In genomic region chr7:93921607-93922446, GRCh38 we compare ENCODE assay signal across 1 cellular context.
TF ChIP-seq lines count a peak whose summit lies in the region.

Gene GNG11, plus strand, starts transcription at chr7:93921735. Its CDS starts 403 bp downstream, at chr7:93922138.

TF ChIP-seq in HEK293, 187 proteins besides CTCF, POLR2A, EP300 and RAD21 (continued from another document and continues in another):
- peak; percentile 78; the same call in 1 of the 2 replicates for TF ChIP-seq ZBTB6 (tag by site-specific recombination; IDR thresholded peaks at IDR 0.05)
- TF ChIP-seq ZNF501 (tag by site-specific recombination; IDR thresholded peaks at IDR 0.05) = peak; percentile 74
- TF ChIP-seq ZNF561 (tag by site-specific recombination; IDR thresholded peaks at IDR 0.05; ENCODE audit: borderline replicate concordance) = 0 out of 2 replicates have a peak, but pooled peaks have one; percentile 43
- peak; percentile 55 for TF ChIP-seq PATZ1 (tag by site-specific recombination; IDR thresholded peaks at IDR 0.05)
- TF ChIP-seq ZFP37 (tag by site-specific recombination; IDR thresholded peaks at IDR 0.05) = 0 out of 2 replicates have a peak, but pooled peaks have one; percentile 67
- TF ChIP-seq ZNF843 (tag by site-specific recombination; IDR thresholded peaks at IDR 0.05) = 0 out of 2 replicates have a peak, but pooled peaks have one; percentile 26
- no peak for TF ChIP-seq ZNF324 (tag by site-specific recombination; IDR thresholded peaks at IDR 0.05)
- TF ChIP-seq ZNF626 (tag by site-specific recombination; IDR thresholded peaks at IDR 0.05) = no peak
- TF ChIP-seq PRDM4 (tag by site-specific recombination; IDR thresholded peaks at IDR 0.05) = no peak
- TF ChIP-seq PRDM10 (tag by site-specific recombination; IDR thresholded peaks at IDR 0.05) = peak; percentile 96
- TF ChIP-seq ZBTB44 (tag by site-specific recombination; IDR thresholded peaks at IDR 0.05) = 0 out of 2 replicates have a peak, but pooled peaks have one; percentile 16
- peak; percentile 72 for TF ChIP-seq SP7 (tag by site-specific recombination; IDR thresholded peaks at IDR 0.05)
- peak; percentile 56; the same call in 1 of the 2 replicates for TF ChIP-seq GLI4 (tag by site-specific recombination; IDR thresholded peaks at IDR 0.05)
- peak; percentile 63 for TF ChIP-seq GLIS1 (tag by site-specific recombination; IDR thresholded peaks at IDR 0.05)
- TF ChIP-seq GLIS2 (tag by site-specific recombination; IDR thresholded peaks at IDR 0.05) = peak; percentile 79
- peak; percentile 47; the same call in 1 of the 2 replicates for TF ChIP-seq KLF8 (tag by site-specific recombination; IDR thresholded peaks at IDR 0.05)
- peak; percentile 82 for TF ChIP-seq ZNF660 (tag by site-specific recombination; IDR thresholded peaks at IDR 0.05)
- TF ChIP-seq MZF1 (tag by site-specific recombination; IDR thresholded peaks at IDR 0.05; ENCODE audit: borderline replicate concordance) = peak; percentile 38; the same call in 1 of the 2 replicates
- peak; percentile 65; the same call in 1 of the 2 replicates for TF ChIP-seq KLF17 (tag by site-specific recombination; IDR thresholded peaks at IDR 0.05)
- TF ChIP-seq YY1 (tag by site-specific recombination; IDR thresholded peaks at IDR 0.05) = peak; percentile 38; the same call in 1 of the 2 replicates
- peak; percentile 27; the same call in 1 of the 2 replicates for TF ChIP-seq ZNF76 (tag by site-specific recombination; IDR thresholded peaks at IDR 0.05; ENCODE audit: borderline replicate concordance, low read depth)
- no peak for TF ChIP-seq ZNF596 (tag by site-specific recombination; IDR thresholded peaks at IDR 0.05)
- TF ChIP-seq REST (tag by site-specific recombination; IDR thresholded peaks at IDR 0.05) = no peak
- peak; percentile 95 for TF ChIP-seq ZNF341 (tag by site-specific recombination; IDR thresholded peaks at IDR 0.05; ENCODE audit: low read depth)
- no peak for TF ChIP-seq REPIN1 (tag by site-specific recombination; IDR thresholded peaks at IDR 0.05; ENCODE audit: low read depth)
- TF ChIP-seq ZBTB20 (tag by site-specific recombination; IDR thresholded peaks at IDR 0.05) = peak; percentile 93
- peak; percentile 75 for TF ChIP-seq ZBTB17 (tag by site-specific recombination; IDR thresholded peaks at IDR 0.05)
- no peak for TF ChIP-seq ZNF112 (tag by site-specific recombination; IDR thresholded peaks at IDR 0.05)
- TF ChIP-seq BCL6B (tag by site-specific recombination; IDR thresholded peaks at IDR 0.05) = no peak
- 0 out of 2 replicates have a peak, but pooled peaks have one; percentile 36 for TF ChIP-seq ZNF777 (tag by site-specific recombination; IDR thresholded peaks at IDR 0.05; ENCODE audit: borderline replicate concordance)
- TF ChIP-seq ZNF362 (tag by site-specific recombination; IDR thresholded peaks at IDR 0.05) = 0 out of 2 replicates have a peak, but pooled peaks have one; percentile 46
- TF ChIP-seq ZNF610 (tag by site-specific recombination; IDR thresholded peaks at IDR 0.05; ENCODE audit: borderline replicate concordance) = peak; percentile 58; the same call in 1 of the 2 replicates
- TF ChIP-seq ZFP3 (tag by site-specific recombination; IDR thresholded peaks at IDR 0.05; ENCODE audit: low read depth) = no peak
- peak; percentile 42; the same call in 1 of the 2 replicates for TF ChIP-seq ZFP69B (tag by site-specific recombination; IDR thresholded peaks at IDR 0.05)
- peak; percentile 77 for TF ChIP-seq ZNF335 (tag by site-specific recombination; conservative IDR thresholded peaks at IDR 0.05)
- peak; percentile 29; the same call in 1 of the 2 replicates for TF ChIP-seq ZNF629 (tag by site-specific recombination; IDR thresholded peaks at IDR 0.05)
- no peak for TF ChIP-seq ZFP41 (tag by site-specific recombination; IDR thresholded peaks at IDR 0.05; ENCODE audit: borderline replicate concordance)
- TF ChIP-seq ZNF394 (tag by site-specific recombination; IDR thresholded peaks at IDR 0.05; ENCODE audit: borderline replicate concordance) = 0 out of 2 replicates have a peak, but pooled peaks have one; percentile 59
- peak; percentile 64 for TF ChIP-seq ZXDB (tag by site-specific recombination; IDR thresholded peaks at IDR 0.05)
- TF ChIP-seq ZEB2 (tag by site-specific recombination; IDR thresholded peaks at IDR 0.05) = peak; percentile 62; the same call in 1 of the 2 replicates
- TF ChIP-seq ZSCAN30 (tag by site-specific recombination; IDR thresholded peaks at IDR 0.05) = peak; percentile 89
- TF ChIP-seq ZFHX2 (tag by site-specific recombination; conservative IDR thresholded peaks at IDR 0.05) = peak; percentile 64
- peak; percentile 87 for TF ChIP-seq ZNF423 (tag by site-specific recombination; IDR thresholded peaks at IDR 0.05)
